ENCODE assay signal across 1 cellular context in genomic region chr7:2804227-2804763, GRCh38.
TF ChIP-seq lines count a peak whose summit lies in the region.

No MANE protein-coding gene starts in this region.

TF ChIP-seq in H1, 55 proteins besides CTCF, POLR2A, EP300 and RAD21:
- no peak for TF ChIP-seq SIRT6 (IDR thresholded peaks at IDR 0.05; ENCODE audit: low read length)
- peak; percentile 82 for TF ChIP-seq YY1 (IDR thresholded peaks at IDR 0.05; ENCODE audit: low read depth, low read length)
- no peak for TF ChIP-seq SIN3A (conservative IDR thresholded peaks at IDR 0.05 in 1 of 2, IDR thresholded peaks at IDR 0.05 in 1 of 2; ENCODE audit: low read depth in 1 of 2, low read length in 2 of 2)
- TF ChIP-seq TAF7 (optimal IDR thresholded peaks at IDR 0.05; ENCODE audit: borderline replicate concordance, low read depth, low read length): no peak
